Comparison of ENCODE assay signal across 20 cellular contexts in genomic region chr14:101451166-101451565, GRCh38.
"Had no signal": no experiment of that assay in that cellular context is flagged by ENCODE, and none has a peak within 500 bp of the region (broad histone marks: within the 10 kb centered on the region; RNA-seq: fewer than 3 reads in every experiment).

No MANE protein-coding gene starts in this region.

- H3K9me3 ChIP-seq: lower lobe of right lung, prostate gland, right atrium auricular region, suprapubic skin, transverse colon, upper lobe of right lung, uterus had no signal

- DNase-seq: effector CD4-positive, alpha-beta T cell; hypothalamus; immature natural killer cell; islet precursor cell; kidney glomerular epithelial cell; left colon; left ventricle myocardium superior; lower lobe of right lung; naive thymus-derived CD8-positive, alpha-beta T cell; nephron progenitor cell; nucleus accumbens; stimulated activated CD4-positive, alpha-beta T cell treated with anti-CD3 and anti-CD28 coated beads, Interleukin-4, amount 100 ng/mL, for 4 hours; stimulated activated naive B cell treated with anti-CD40 and anti-IgM and Interleukin-4, amounts not matched to agents 10 μg/mL and 1 μg/mL and 100 μg/mL, for 72 hours; transverse colon; upper lobe of right lung; uterus had no signal

- H3K27me3 ChIP-seq: right atrium auricular region, uterus had no signal

- H3K36me3 ChIP-seq: lower lobe of right lung, prostate gland, right atrium auricular region, suprapubic skin, transverse colon, upper lobe of right lung, uterus had no signal

- H3K4me1 ChIP-seq: lower lobe of right lung, prostate gland, right atrium auricular region, suprapubic skin, transverse colon, upper lobe of right lung, uterus had no signal

- H3K27ac ChIP-seq: dorsolateral prefrontal cortex, lower lobe of right lung, prostate gland, right atrium auricular region, suprapubic skin, transverse colon, upper lobe of right lung, uterus had no signal

- H3K4me3 ChIP-seq: dorsolateral prefrontal cortex, lower lobe of right lung, prostate gland, right atrium auricular region, suprapubic skin, transverse colon, upper lobe of right lung, uterus had no signal
